ENCODE assay signal across 10 cellular contexts in the genomic region with DNA sequence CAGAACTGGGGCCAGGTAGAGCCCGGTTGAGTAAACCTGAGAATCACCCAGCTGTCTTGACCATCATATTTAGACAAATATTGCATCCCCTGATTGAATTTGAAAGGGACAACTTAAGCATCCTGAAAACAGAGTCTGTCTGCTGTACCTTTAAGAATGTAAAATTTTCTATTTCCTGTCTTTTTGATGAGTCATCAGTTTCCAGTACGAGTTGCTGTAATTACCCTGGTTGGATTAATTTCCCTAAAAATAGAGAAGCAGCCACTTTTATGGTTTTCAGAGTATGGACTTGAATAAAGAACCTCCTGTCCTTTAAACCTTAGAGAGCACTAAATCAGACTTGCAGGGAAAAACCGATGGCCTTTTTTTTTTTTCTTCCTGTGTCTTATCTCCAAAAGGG.
DNase-seq lines count a peak whose midpoint lies in the region; ATAC-seq and TF ChIP-seq lines count a peak whose summit lies in the region.
"Had no signal": no experiment of that assay in that cellular context is flagged by ENCODE, and none has a peak within 500 bp of the region (broad histone marks: within the 10 kb centered on the region; RNA-seq: fewer than 3 reads in every experiment).

No MANE protein-coding gene starts in this region.

- H3K4me3 Mint-ChIP-seq in activated naive CD8-positive, alpha-beta T cell treated with anti-CD3 and anti-CD28 coated beads, Interleukin-2, amount 50 U/mL, for 24 hours = no peak overlapping the region
- no peak overlapping the region for H3K4me3 Mint-ChIP-seq in memory B cell

- H3K9me3 ChIP-seq in MM.1S (replicated peaks; ENCODE audit: insufficient read depth, low read length) (no peaks in the 10 kb centered on the region), prostate gland (no peaks in the 10 kb centered on the region)

- H3K4me2 ChIP-seq in MM.1S (ENCODE audit: low read depth, low read length) = peak overlapping the region; percentile 47; the same call in 1 of the 2 replicates

- 31% methylated on average over 3 of the region's 3 CpGs for WGBS in prostate gland

- no peaks in the 10 kb centered on the region for H3F3A ChIP-seq in MM.1S (ENCODE audit: insufficient read depth, low read length)

- DNase-seq in DMS53 treated with DMSO at 0.1 percent for 48 hours (lab: John Stamatoyannopoulos, UW; ENCODE audit: unreplicated experiment) (peak; percentile 59), MM.1S (peak; percentile 66), memory B cell (ENCODE audit: low spot score in 2 of 2) (no peak), SHP77 (lab: John Stamatoyannopoulos, UW) (no peak), SHP77 treated with DMSO at 0.1 percent for 48 hours (lab: John Stamatoyannopoulos, UW) (no peak), prostate gland (ENCODE audit: low spot score) (no peak)
- no peak for DNase-seq in activated naive CD8-positive, alpha-beta T cell treated with anti-CD3 and anti-CD28 coated beads, Interleukin-2, amount 50 U/mL, for 24 hours
- DNase-seq: hypothalamus; stimulated activated CD8-positive, alpha-beta memory T cell treated with anti-CD3 and anti-CD28 coated beads, Interleukin-4, amount 100 ng/mL, for 48 hours had no signal

- H3K27me3 ChIP-seq in MM.1S (replicated peaks; ENCODE audit: insufficient read depth, low read length) (no peaks in the 10 kb centered on the region), prostate gland (replicated peaks; ENCODE audit: insufficient read depth) (no peaks in the 10 kb centered on the region)

- peaks cover 2% of the 10 kb centered on the region for H3K36me3 Mint-ChIP-seq in activated naive CD8-positive, alpha-beta T cell treated with anti-CD3 and anti-CD28 coated beads, Interleukin-2, amount 50 U/mL, for 24 hours (ENCODE audit: low read depth)
- peaks cover 13% of the 10 kb centered on the region for H3K36me3 Mint-ChIP-seq in memory B cell

- no peaks in the 10 kb centered on the region for H4K20me1 ChIP-seq in MM.1S (ENCODE audit: insufficient read depth, low read length)

- ATAC-seq in activated naive CD8-positive, alpha-beta T cell treated with anti-CD3 and anti-CD28 coated beads, Interleukin-2, amount 50 U/mL, for 24 hours = no peak
- ATAC-seq in memory B cell (ENCODE audit: low read depth) = peak; percentile 65
- no peak for ATAC-seq in HG03354 (IDR thresholded peaks at IDR 0.05; ENCODE audit: poor library complexity, severe bottlenecking, unreplicated experiment)

- H2AFZ ChIP-seq in MM.1S (ENCODE audit: low read length) = no peak overlapping the region

- no peak overlapping the region; the same call in 1 of the 2 replicates for H3K9ac ChIP-seq in MM.1S (ENCODE audit: low read length)

- no peaks in the 10 kb centered on the region for H3K9me3 Mint-ChIP-seq in activated naive CD8-positive, alpha-beta T cell treated with anti-CD3 and anti-CD28 coated beads, Interleukin-2, amount 50 U/mL, for 24 hours
- no peaks in the 10 kb centered on the region for H3K9me3 Mint-ChIP-seq in memory B cell

- H3K4me1 Mint-ChIP-seq in activated naive CD8-positive, alpha-beta T cell treated with anti-CD3 and anti-CD28 coated beads, Interleukin-2, amount 50 U/mL, for 24 hours = peaks cover 15% of the 10 kb centered on the region
- H3K4me1 Mint-ChIP-seq in memory B cell = peaks cover 11% of the 10 kb centered on the region

- TF ChIP-seq POLR2A in prostate gland (IDR thresholded peaks at IDR 0.05) = no peak

- H3K27me3 Mint-ChIP-seq in activated naive CD8-positive, alpha-beta T cell treated with anti-CD3 and anti-CD28 coated beads, Interleukin-2, amount 50 U/mL, for 24 hours = no peaks in the 10 kb centered on the region
- no peaks in the 10 kb centered on the region for H3K27me3 Mint-ChIP-seq in memory B cell

- no peak for TF ChIP-seq CTCF in MM.1S (IDR thresholded peaks at IDR 0.05; ENCODE audit: low read length)
- no peak for TF ChIP-seq CTCF in prostate gland (IDR thresholded peaks at IDR 0.05)

- H3K27ac ChIP-seq in MM.1S (ENCODE audit: low read length) (peak overlapping the region; percentile 26; the same call in 1 of the 2 replicates), prostate gland (no peak overlapping the region)

- no peaks in the 10 kb centered on the region for H3K9me2 ChIP-seq in MM.1S (replicated peaks; ENCODE audit: insufficient read depth, low read length)

- intact Hi-C loops in prostate gland (cut with DNase I) = loop anchor here (5.0 to 10.0 kb wide), 3 partner anchors 177 to 305 kb away; partner anchors contain the start of gene CUX1

- H3K27ac Mint-ChIP-seq in activated naive CD8-positive, alpha-beta T cell treated with anti-CD3 and anti-CD28 coated beads, Interleukin-2, amount 50 U/mL, for 24 hours = peak overlapping the region; percentile 71
- H3K27ac Mint-ChIP-seq in memory B cell = no peak overlapping the region

- H3K4me1 ChIP-seq in MM.1S (ENCODE audit: low read length) (peaks cover 13% of the 10 kb centered on the region), prostate gland (replicated peaks) (no peaks in the 10 kb centered on the region)

- H3K4me3 ChIP-seq in MM.1S (ENCODE audit: low read length) (no peak overlapping the region), prostate gland (no peak overlapping the region)

- no peaks in the 10 kb centered on the region for H3K36me3 ChIP-seq in MM.1S (replicated peaks; ENCODE audit: insufficient read depth, low read length)
- no peaks in the 10 kb centered on the region for H3K36me3 ChIP-seq in prostate gland

- no peaks in the 10 kb centered on the region for H3K79me2 ChIP-seq in MM.1S (ENCODE audit: low read length)

Comparison
In these comparisons a context has a peak if more than half of its experiments do, and no peak if none do; other contexts are left out.
1. DNase-seq: peak in DMS53 treated with DMSO at 0.1 percent for 48 hours (single experiment) and MM.1S (single experiment); none in activated naive CD8-positive, alpha-beta T cell treated with anti-CD3 and anti-CD28 coated beads, Interleukin-2, amount 50 U/mL, for 24 hours (single experiment), memory B cell (0 of 2), SHP77 (0 of 2), SHP77 treated with DMSO at 0.1 percent for 48 hours (single experiment) and prostate gland (single experiment).